ENCODE assay signal across 7 cellular contexts in genomic region chr19:52140077-52140710, GRCh38. TPM values are rescaled to one million over a fixed set of nuclear protein-coding genes. Genes with fewer than 3 reads are reported as not detected.
DNase-seq lines count a peak whose midpoint lies in the region; ATAC-seq and TF ChIP-seq lines count a peak whose summit lies in the region.

No MANE protein-coding gene starts in this region.

- TF ChIP-seq RAD21 in HCT116 (IDR thresholded peaks at IDR 0.05; ENCODE audit: low read depth) = no peak

- TF ChIP-seq CTCF in HCT116 (IDR thresholded peaks at IDR 0.05 in 2 of 3, conservative IDR thresholded peaks at IDR 0.05 in 1 of 3; ENCODE audit: borderline replicate concordance in 1 of 3, insufficient read depth in 1 of 3, low read depth in 2 of 3, low read length in 2 of 3) = no peak
- no peak for TF ChIP-seq CTCF in gastroesophageal sphincter (IDR thresholded peaks at IDR 0.05)
- TF ChIP-seq CTCF in spleen (IDR thresholded peaks at IDR 0.05 in 8 of 11, conservative IDR thresholded peaks at IDR 0.05 in 3 of 11) = no peak

- no peaks in the 10 kb centered on the region for H4K20me1 ChIP-seq in HCT116 (ENCODE audit: insufficient read depth)

- POLR2A ChIA-PET in HCT116 (lab: Charles Lee) = no interaction called here

- H3K4me2 ChIP-seq in HCT116 (ENCODE audit: low read length) = peak overlapping the region; percentile 91

- no peak for TF ChIP-seq POLR2A in HCT116 (IDR thresholded peaks at IDR 0.05; ENCODE audit: borderline replicate concordance, extremely low read depth, insufficient read depth, insufficient read length)
- TF ChIP-seq POLR2A in gastroesophageal sphincter (IDR thresholded peaks at IDR 0.05) = no peak
- TF ChIP-seq POLR2A in spleen (IDR thresholded peaks at IDR 0.05) = no peak

- peaks cover 21% of the 10 kb centered on the region for H3K79me2 ChIP-seq in HCT116 (ENCODE audit: insufficient read depth, low read length)

- RAD21 ChIA-PET in HCT116 (lab: Charles Lee; ENCODE audit: low non-redundant PET in 1 of 2, low total read pairs in 2 of 2, uncharacterized antibody in 2 of 2, unreplicated experiment in 2 of 2) = no interaction called here

- intact Hi-C loops in HCT116 (cut with micrococcal nuclease) = no loop called here
- intact Hi-C loops in spleen (cut with DNase I; ENCODE audit: low total_unique reads) = loop anchor here (5.0 kb wide), 1 partner anchor 47 kb away; no protein-coding TSS in a partner anchor

- no peaks in the 10 kb centered on the region for H3K9me2 ChIP-seq in HCT116 (ENCODE audit: insufficient read depth)

- peak overlapping the region; percentile 92 for H2AFZ ChIP-seq in HCT116 (ENCODE audit: low read depth, low read length, poor library complexity, severe bottlenecking)

- H3K9me3 ChIP-seq in HCT116 (ENCODE audit: control insufficient read depth in 1 of 2, insufficient read depth in 1 of 2, low read depth in 1 of 2, low read length in 2 of 2) (peaks cover 8 to 11% of the 10 kb centered on the region in 2 experiments; a peak in 2 of 4 replicates), SJCRH30 (replicated peaks) (peaks cover 6% of the 10 kb centered on the region; the same call in 1 of the 2 replicates), gastroesophageal sphincter (no peaks in the 10 kb centered on the region), spleen (peaks cover 0 to 51% (median 12%) of the 10 kb centered on the region in 8 donors)

- BruUV-seq in HCT116 (replicated peaks; lab: Mats Ljungman, UMichigan) = no TSS peak

- H3K27ac ChIP-seq in HCT116 (ENCODE audit: low read depth, low read length) (no peak overlapping the region), SJCRH30 (no peak overlapping the region), gastroesophageal sphincter (peak overlapping the region; percentile 15 to 97 (median 92)), spleen (peak overlapping the region; percentile 88 to 97 (median 94))

- H3K36me3 ChIP-seq in HCT116 (ENCODE audit: control insufficient read depth in 1 of 2, insufficient read depth in 2 of 2, low read length in 2 of 2) = 0 out of 4 replicates have a peak, but pooled peaks cover 0 to 2% of the 10 kb centered on the region in 2 experiments
- H3K36me3 ChIP-seq in SJCRH30 = peaks cover 4% of the 10 kb centered on the region; the same call in 1 of the 2 replicates
- H3K36me3 ChIP-seq in gastroesophageal sphincter = no peaks in the 10 kb centered on the region
- H3K36me3 ChIP-seq in spleen = peaks cover 0 to 7% (median 0%) of the 10 kb centered on the region in 6 donors

- no peaks in the 10 kb centered on the region for H3K27me3 ChIP-seq in HCT116 (ENCODE audit: insufficient read depth, low read length)
- H3K27me3 ChIP-seq in SJCRH30 = no peaks in the 10 kb centered on the region
- no peaks in the 10 kb centered on the region for H3K27me3 ChIP-seq in gastroesophageal sphincter
- no peaks in the 10 kb centered on the region for H3K27me3 ChIP-seq in spleen (replicated peaks in 1 of 7)

- 3 to 18% methylated on average over 9 to 17 of the region's 18 CpGs for WGBS in gastroesophageal sphincter (ENCODE audit: low coverage in 1 of 2), 2 donors
- 29 to 35% (median 30%) methylated on average over 18 of the region's 18 CpGs for WGBS in spleen, 5 donors

- no peak for DNase-seq in HCT116 (ENCODE audit: low read depth, low spot score)
- peak in 1 of 2 experiments; percentile 9 for DNase-seq in SJCRH30
- DNase-seq in spleen = no peak
- DNase-seq in HPDE6-E6E7 (ENCODE audit: extremely low spot score) = no peak
- DNase-seq in stimulated activated CD4-positive, alpha-beta T cell treated with anti-CD3 and anti-CD28 coated beads, Interleukin-2, amount 100 ng/mL, for 24 hours = no peak

- H3K9ac ChIP-seq in HCT116 (ENCODE audit: low read length) = no peak overlapping the region

- ATAC-seq in HCT116 (no peak), gastroesophageal sphincter (no peak), HG03135 (IDR thresholded peaks at IDR 0.05; ENCODE audit: unreplicated experiment) (no peak)

- CTCF ChIA-PET in HCT116 (lab: Charles Lee) = interaction anchor here (1.2 kb wide), 1 partner anchor 97 kb away, joined by 4 read pairs; no protein-coding TSS in a partner anchor

- H3K4me1 ChIP-seq in HCT116 (ENCODE audit: control insufficient read depth in 1 of 2, insufficient read depth in 2 of 2, low read length in 2 of 2) = peaks cover 6 to 9% of the 10 kb centered on the region in 2 experiments; a peak in 2 of 4 replicates
- H3K4me1 ChIP-seq in SJCRH30 = 0 out of 2 replicates have a peak, but pooled peaks cover 5% of the 10 kb centered on the region
- peaks cover 0 to 24% (median 10%) of the 10 kb centered on the region in 3 donors for H3K4me1 ChIP-seq in gastroesophageal sphincter
- peaks cover 7 to 28% (median 23%) of the 10 kb centered on the region in 6 donors for H3K4me1 ChIP-seq in spleen

- peak overlapping the region; percentile 81 to 98 for H3K4me3 ChIP-seq in HCT116 (replicated peaks in 1 of 2; ENCODE audit: low read depth in 1 of 2, low read length in 2 of 2)
- peak overlapping the region; percentile 84 for H3K4me3 ChIP-seq in SJCRH30
- H3K4me3 ChIP-seq in gastroesophageal sphincter = peak overlapping the region; percentile 6 to 83
- H3K4me3 ChIP-seq in spleen = peak overlapping the region; percentile 84 to 99 (median 91)

- no peak for TF ChIP-seq EP300 in gastroesophageal sphincter (IDR thresholded peaks at IDR 0.05)

TF ChIP-seq in HCT116, 20 proteins besides CTCF, POLR2A, EP300 and RAD21:
- TF ChIP-seq ZNF274 (IDR thresholded peaks at IDR 0.05; ENCODE audit: low read depth, low read length) (no peak), YY1 (IDR thresholded peaks at IDR 0.05; ENCODE audit: extremely low read depth, insufficient replicate concordance, low read depth, low read length) (no peak)

RNA-seq across cellular contexts. Expression of gene ZNF616, which starts 0.5 kb away (rescaled TPM):
- total RNA-seq in HCT116 (2021; ENCODE audit: unreplicated experiment) (9.7 TPM), gastroesophageal sphincter (10 to 100 TPM in 1 of 4 donors, 1 to 10 TPM in 3; 4.0 to 11.2 (median 5.8) TPM), spleen (10 to 100 TPM in 4 of 7 donors, 1 to 10 TPM in 3; 7.5 to 22.6 (median 10.3) TPM)
- 3.5 and 5.2 TPM in 2 replicates for polyA plus RNA-seq in HCT116 (2012)
- total RNA-seq in SJCRH30 (2014; rRNA removed; shearing (Covaris generic)) = 10.8 and 13.0 TPM in 2 replicates
- 1 to 10 TPM; 1.3 to 2.1 (median 2.1) TPM for polyA plus RNA-seq in spleen

RNA-seq across cellular contexts. Expression of gene ZNF836, which starts 31.2 kb away (rescaled TPM):
- total RNA-seq in HCT116 (2021; ENCODE audit: unreplicated experiment) (not detected), gastroesophageal sphincter (10 to 100 TPM in 2 of 4 donors, 1 to 10 TPM in 2; 5.7 to 27.9 (median 12.6) TPM), spleen (10 to 100 TPM; 16.7 to 26.8 (median 21.0) TPM)
- polyA plus RNA-seq in HCT116 (2012) = not detected in 2 replicates
- total RNA-seq in SJCRH30 (2014; rRNA removed; shearing (Covaris generic)) = 4.9 and 5.9 TPM in 2 replicates
- 1 to 10 TPM; 4.9 to 7.6 (median 7.3) TPM for polyA plus RNA-seq in spleen

RNA-seq across cellular contexts. Expression of gene ZNF841, which starts 44.6 kb away (rescaled TPM):
- total RNA-seq in HCT116 (2021; ENCODE audit: unreplicated experiment) (0.10 TPM), gastroesophageal sphincter (10 to 100 TPM; 12.6 to 26.3 (median 15.9) TPM), spleen (10 to 100 TPM; 19.6 to 39.9 (median 29.1) TPM)
- polyA plus RNA-seq in HCT116 (2012) = 0.01 and 0.04 TPM in 2 replicates
- total RNA-seq in SJCRH30 (2014; rRNA removed; shearing (Covaris generic)) = 11.1 and 13.5 TPM in 2 replicates
- polyA plus RNA-seq in spleen = 10 to 100 TPM in 2 of 3 donors, 1 to 10 TPM in 1; 6.0 to 15.0 (median 13.3) TPM

RNA-seq across cellular contexts. Expression of gene PPP2R1A, which starts 49.7 kb away (rescaled TPM):
- 266 TPM for total RNA-seq in HCT116 (2021; ENCODE audit: unreplicated experiment)
- polyA plus RNA-seq in HCT116 (2012) = 254 and 296 TPM in 2 replicates
- 175 and 190 TPM in 2 replicates for total RNA-seq in SJCRH30 (2014; rRNA removed; shearing (Covaris generic))
- 100 to 1,000 TPM; 177 to 286 (median 190) TPM for total RNA-seq in gastroesophageal sphincter
- total RNA-seq in spleen = 100 to 1,000 TPM; 148 to 200 (median 178) TPM
- 100 to 1,000 TPM in 1 of 3 donors, 10 to 100 TPM in 2; 81.1 to 103 (median 99.2) TPM for polyA plus RNA-seq in spleen

Comparison
In these comparisons a context has a peak if more than half of its experiments do, and no peak if none do; other contexts are left out.
1. H3K27ac ChIP-seq: peak in gastroesophageal sphincter (4 of 4) and spleen (8 of 8); none in HCT116 (single experiment) and SJCRH30 (single experiment).
2. RNA of gene ZNF841, which starts 44.6 kb away (total RNA-seq): 19.6 to 39.9 TPM in spleen, 12.6 to 26.3 TPM in gastroesophageal sphincter and 11.1 to 13.5 TPM in SJCRH30; 0.10 TPM in HCT116 (single experiment); every median in the first group is over 10 times any median in the second.
3. Peak in every context shown above with its lines, with median percentiles within 50 percentile points of each other: H3K4me3 ChIP-seq.